2 cellular contexts compared by ENCODE assay signal in genomic region chr19:5881543-5882299, GRCh38.
TF ChIP-seq lines count a peak whose summit lies in the region.

No MANE protein-coding gene starts in this region.

TF ChIP-seq in SK-N-SH treated with all-trans-retinoic acid at 6 μM for 48 hours, 23 proteins besides CTCF, POLR2A, EP300 and RAD21:
- TF ChIP-seq ZNF70 (CRISPR knock-in tag; IDR thresholded peaks at IDR 0.05) = peak; percentile 83
- no peak for TF ChIP-seq TCF4 (CRISPR knock-in tag; IDR thresholded peaks at IDR 0.05; ENCODE audit: borderline replicate concordance)

TF ChIP-seq in SK-N-SH, 30 proteins besides CTCF, POLR2A, EP300 and RAD21:
- TF ChIP-seq REST (IDR thresholded peaks at IDR 0.05; ENCODE audit: low read depth, low read length) = no peak
- no peak for TF ChIP-seq USF2 (IDR thresholded peaks at IDR 0.05; ENCODE audit: borderline replicate concordance, low read depth, low read length)
- no peak for TF ChIP-seq SMC3 (IDR thresholded peaks at IDR 0.05; ENCODE audit: low read depth, low read length)
- no peak for TF ChIP-seq TAF1 (IDR thresholded peaks at IDR 0.05; ENCODE audit: borderline replicate concordance, low read depth, low read length)
- no peak for TF ChIP-seq GATA2 (CRISPR knock-in tag; IDR thresholded peaks at IDR 0.05)
